Comparison of ENCODE assay signal across 36 cellular contexts in the genomic region with DNA sequence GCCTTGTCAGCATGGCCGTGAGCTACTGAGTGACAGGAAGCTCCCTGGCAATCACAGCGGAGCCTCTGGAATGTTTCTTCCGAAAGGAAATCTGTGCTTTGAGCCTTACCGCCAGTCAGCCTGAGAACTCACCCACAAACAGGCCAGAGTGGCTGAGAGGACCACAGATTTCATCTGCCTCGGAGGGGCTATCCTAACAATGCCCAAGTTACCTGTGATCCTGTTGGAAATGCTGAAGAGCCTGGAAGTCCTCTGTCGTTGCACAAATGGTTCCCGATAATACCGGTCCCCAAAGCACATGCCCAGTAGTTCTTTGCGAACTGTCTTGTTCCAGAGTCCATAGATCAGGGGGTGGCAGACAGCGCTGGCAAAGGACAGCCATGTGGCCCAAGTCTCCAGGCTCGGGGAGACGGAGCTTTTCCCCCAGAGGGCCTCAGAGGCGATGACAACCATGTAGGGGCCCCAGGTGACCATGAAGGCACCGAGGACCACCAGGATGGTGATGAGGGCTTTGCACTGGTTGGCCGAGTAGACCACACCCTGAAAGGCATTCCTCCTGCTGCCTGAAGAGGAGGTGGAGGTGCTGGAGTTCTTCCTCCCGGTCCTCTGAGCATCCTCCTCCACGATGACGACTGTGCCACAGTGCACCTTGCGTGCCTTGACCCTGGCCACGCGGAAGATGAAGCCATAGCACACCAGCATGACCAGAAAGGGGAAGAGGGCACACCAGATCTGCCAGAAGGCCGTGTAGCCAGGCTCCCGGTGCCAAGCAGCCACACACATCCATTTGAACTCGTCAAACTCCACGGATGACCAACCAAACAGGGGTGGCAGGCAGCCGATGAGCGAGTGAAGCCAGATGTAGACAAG.
"Had no signal": no experiment of that assay in that cellular context is flagged by ENCODE, and none has a peak within 500 bp of the region (broad histone marks: within the 10 kb centered on the region; RNA-seq: fewer than 3 reads in every experiment).

No MANE protein-coding gene starts in this region.

- H3K27ac Mint-ChIP-seq: activated B cell treated with CpG ODN at 0.5 μM for 24 hours; activated CD4-positive, alpha-beta memory T cell treated with anti-CD3 and anti-CD28 coated beads for 36 hours; activated naive CD4-positive, alpha-beta T cell treated with anti-CD3 and anti-CD28 coated beads for 36 hours; activated naive CD4-positive, alpha-beta T cell treated with anti-CD3 and anti-CD28 coated beads, Interleukin-2, amount 50 U/mL, for 72 hours; activated naive CD8-positive, alpha-beta T cell treated with anti-CD3 and anti-CD28 coated beads, Interleukin-2, amount 50 U/mL, for 24 hours; activated T-helper 1 cell treated with anti-CD3 and anti-CD28 coated beads, Interleukin-12 subunit alpha, Interleukin-12 subunit beta, Interleukin-2, Interleukin-4 antibody, amounts not matched to agents 30 ng/mL and 10 ng/mL and 1 ng/mL, durations not matched to agents 14 hours and 24 hours and 36 hours; brain had no signal

- H3K36me3 ChIP-seq: MG63, Peyer's patch had no signal

- ATAC-seq: activated naive CD4-positive, alpha-beta T cell treated with anti-CD3 and anti-CD28 coated beads, Interleukin-2, amount 50 U/mL, for 72 hours; activated naive CD8-positive, alpha-beta T cell treated with anti-CD3 and anti-CD28 coated beads, Interleukin-2, amount 50 U/mL, for 24 hours; activated T-cell treated with anti-CD3 and anti-CD28 coated beads, Interleukin-2, amount 50 U/mL, for 4 hours; PC-3 had no signal

- H3K27me3 Mint-ChIP-seq: activated B cell treated with CpG ODN at 0.5 μM for 24 hours; activated CD4-positive, alpha-beta memory T cell treated with anti-CD3 and anti-CD28 coated beads for 36 hours; activated naive CD8-positive, alpha-beta T cell treated with anti-CD3 and anti-CD28 coated beads, Interleukin-2, amount 50 U/mL, for 24 hours had no signal

- DNase-seq: activated B cell treated with CpG ODN at 0.5 μM for 24 hours; activated CD4-positive, alpha-beta memory T cell treated with anti-CD3 and anti-CD28 coated beads for 36 hours; activated CD4-positive, alpha-beta T cell treated with anti-CD3 and anti-CD28 coated beads for 4 hours; activated CD4-positive, alpha-beta T cell treated with anti-CD3 and anti-CD28 coated beads, Interleukin-2, amount 50 U/mL, for 1 hour; activated CD4-positive, CD25-positive, alpha-beta regulatory T cell treated with anti-CD3 and anti-CD28 coated beads, Interleukin-2, amount 50 U/mL, for 72 hours; activated CD8-positive, alpha-beta memory T cell treated with anti-CD3 and anti-CD28 coated beads, Interleukin-2, amount 50 U/mL, for 4 hours; activated gamma-delta T cell treated with Interleukin-2 at 50 U/mL for 16 hours; activated naive CD4-positive, alpha-beta T cell treated with anti-CD3 and anti-CD28 coated beads for 36 hours; activated naive CD8-positive, alpha-beta T cell treated with anti-CD3 and anti-CD28 coated beads, Interleukin-2, amount 50 U/mL, for 24 hours; activated T-cell treated with anti-CD3 and anti-CD28 coated beads for 4 hours; activated T-cell treated with anti-CD3 and anti-CD28 coated beads, Interleukin-2, amount 50 U/mL, for 4 hours; Kasumi-1; KG1; MG63; MV-4-11; NCI-H1092; NCI-H1417; NCI-H146; NCI-H187; NCI-H2029 treated with DMSO at 0.1 percent for 48 hours; NCI-H2107; NCI-H2171; NCI-H510A; NCI-H526; NCI-H748 treated with DMSO at 0.1 percent for 48 hours; NK-92 treated with Interleukin-12 subunit alpha and Interleukin-12 subunit beta, amount 100 ng/mL, for 24 hours; PC-3; Peyer's patch; Right ventricle myocardium superior; SW 1271; T-helper 1 cell; T-helper 2 cell; T-helper 9 cell had no signal

- H3K36me3 Mint-ChIP-seq: activated CD4-positive, alpha-beta memory T cell treated with anti-CD3 and anti-CD28 coated beads for 36 hours; activated naive CD4-positive, alpha-beta T cell treated with anti-CD3 and anti-CD28 coated beads, Interleukin-2, amount 50 U/mL, for 72 hours had no signal

- H3K4me3 Mint-ChIP-seq: activated B cell treated with CpG ODN at 0.5 μM for 24 hours; activated CD4-positive, alpha-beta memory T cell treated with anti-CD3 and anti-CD28 coated beads for 36 hours; activated naive CD4-positive, alpha-beta T cell treated with anti-CD3 and anti-CD28 coated beads for 36 hours; activated naive CD8-positive, alpha-beta T cell treated with anti-CD3 and anti-CD28 coated beads, Interleukin-2, amount 50 U/mL, for 24 hours; activated T-cell treated with anti-CD3 and anti-CD28 coated beads, Interleukin-2, amount 50 U/mL, for 4 hours; activated T-helper 1 cell treated with anti-CD3 and anti-CD28 coated beads, Interleukin-12 subunit alpha, Interleukin-12 subunit beta, Interleukin-2, Interleukin-4 antibody, amounts not matched to agents 30 ng/mL and 10 ng/mL and 1 ng/mL, durations not matched to agents 14 hours and 24 hours and 36 hours; brain had no signal

- H3K4me1 Mint-ChIP-seq: activated B cell treated with CpG ODN at 0.5 μM for 24 hours; activated naive CD8-positive, alpha-beta T cell treated with anti-CD3 and anti-CD28 coated beads, Interleukin-2, amount 50 U/mL, for 24 hours; brain had no signal

- H3K9me3 Mint-ChIP-seq: activated B cell treated with CpG ODN at 0.5 μM for 24 hours; activated CD4-positive, alpha-beta memory T cell treated with anti-CD3 and anti-CD28 coated beads for 36 hours; activated naive CD4-positive, alpha-beta T cell treated with anti-CD3 and anti-CD28 coated beads for 36 hours; activated naive CD4-positive, alpha-beta T cell treated with anti-CD3 and anti-CD28 coated beads, Interleukin-2, amount 50 U/mL, for 72 hours; activated naive CD8-positive, alpha-beta T cell treated with anti-CD3 and anti-CD28 coated beads, Interleukin-2, amount 50 U/mL, for 24 hours; activated T-cell treated with anti-CD3 and anti-CD28 coated beads, Interleukin-2, amount 50 U/mL, for 4 hours; activated T-helper 1 cell treated with anti-CD3 and anti-CD28 coated beads, Interleukin-12 subunit alpha, Interleukin-12 subunit beta, Interleukin-2, Interleukin-4 antibody, amounts not matched to agents 30 ng/mL and 10 ng/mL and 1 ng/mL, durations not matched to agents 14 hours and 24 hours and 36 hours; brain had no signal

- H3K4me3 ChIP-seq: MG63, Peyer's patch had no signal

- H3K27me3 ChIP-seq: MG63, Peyer's patch had no signal
